In genomic region chr10:106705576-106706526, GRCh38 we compare ENCODE assay signal across 8 cellular contexts.
DNase-seq lines count a peak whose midpoint lies in the region; ATAC-seq and TF ChIP-seq lines count a peak whose summit lies in the region.

No MANE protein-coding gene starts in this region.

- H3K4me3 ChIP-seq in neutrophil (ENCODE audit: low read depth in 1 of 2, low read length in 1 of 2): no peak overlapping the region

- H3K27ac ChIP-seq in neutrophil: no peak overlapping the region

- H3K27me3 ChIP-seq in neutrophil: no peaks in the 10 kb centered on the region

- no peaks in the 10 kb centered on the region for H3K9me3 ChIP-seq in neutrophil

- no peaks in the 10 kb centered on the region for H3K27me3 Mint-ChIP-seq in activated T-cell treated with anti-CD3 and anti-CD28 coated beads, Interleukin-2, amount 50 U/mL, for 24 hours

- H3K4me1 ChIP-seq in neutrophil (ENCODE audit: control insufficient read depth in 1 of 2, insufficient read depth in 1 of 2, low read depth in 1 of 2, low read length in 1 of 2): no peaks in the 10 kb centered on the region

- no peaks in the 10 kb centered on the region for H3K4me1 Mint-ChIP-seq in activated T-cell treated with anti-CD3 and anti-CD28 coated beads, Interleukin-2, amount 50 U/mL, for 24 hours (ENCODE audit: low read depth)

- no peaks in the 10 kb centered on the region for H3K36me3 Mint-ChIP-seq in activated T-cell treated with anti-CD3 and anti-CD28 coated beads, Interleukin-2, amount 50 U/mL, for 24 hours (ENCODE audit: low read depth)

- peak; percentile 25 for TF ChIP-seq CTCF in neutrophil (IDR thresholded peaks at IDR 0.05)

- H3K36me3 ChIP-seq in neutrophil: no peaks in the 10 kb centered on the region

- no peak overlapping the region for H3K27ac Mint-ChIP-seq in activated T-cell treated with anti-CD3 and anti-CD28 coated beads, Interleukin-2, amount 50 U/mL, for 24 hours

- peak; percentile 82 for ATAC-seq in GM21786 (IDR thresholded peaks at IDR 0.05; ENCODE audit: unreplicated experiment)
- ATAC-seq in activated CD4-positive, CD25-positive, alpha-beta regulatory T cell treated with anti-CD3 and anti-CD28 coated beads, Interleukin-2, amount 50 U/mL, for 24 hours: no peak

- DNase-seq in activated T-cell treated with anti-CD3 and anti-CD28 coated beads for 24 hours (ENCODE audit: low read depth) (peak; percentile 1), LHCN-M2 (ENCODE audit: low read depth) (peak; percentile 2), T1000 (lab: John Stamatoyannopoulos, UW) (peak; percentile 4), fibroblast of the conjunctiva (ENCODE audit: low read depth) (peak; percentile 40)
- no peak for DNase-seq in activated T-cell treated with anti-CD3 and anti-CD28 coated beads, Interleukin-2, amount 50 U/mL, for 24 hours

- no peak overlapping the region for H3K4me3 Mint-ChIP-seq in activated T-cell treated with anti-CD3 and anti-CD28 coated beads, Interleukin-2, amount 50 U/mL, for 24 hours

- H3K9me3 Mint-ChIP-seq in activated T-cell treated with anti-CD3 and anti-CD28 coated beads, Interleukin-2, amount 50 U/mL, for 24 hours: no peaks in the 10 kb centered on the region
